In genomic region chr2:30139131-30139870, GRCh38 we compare ENCODE assay signal across 9 cellular contexts. TPM values are rescaled to one million over a fixed set of nuclear protein-coding genes. Genes with fewer than 3 reads are reported as not detected.
DNase-seq lines count a peak whose midpoint lies in the region; ATAC-seq, FAIRE-seq and TF ChIP-seq lines count a peak whose summit lies in the region.
"Had no signal": no experiment of that assay in that cellular context is flagged by ENCODE, and none has a peak within 500 bp of the region (broad histone marks: within the 10 kb centered on the region; RNA-seq: fewer than 3 reads in every experiment).

No MANE protein-coding gene starts in this region.

- H4K20me1 ChIP-seq in OCI-LY1 (ENCODE audit: insufficient read depth, low read length) (no peaks in the 10 kb centered on the region), keratinocyte (ENCODE audit: control insufficient read depth, extremely low read depth, insufficient read depth, low read length) (no peaks in the 10 kb centered on the region)

- intact Hi-C loops in head of caudate nucleus (cut with DNase I) = no loop called here

- dilution Hi-C loops in keratinocyte (cut with MboI; ENCODE audit: extremely low pct_ligation_motif_present, low sequenced_read_pairs) = no loop called here

- H3K36me3 ChIP-seq in OCI-LY1 (ENCODE audit: insufficient read depth, low read length) (no peaks in the 10 kb centered on the region), keratinocyte (ENCODE audit: control insufficient read depth in 2 of 2, extremely low read depth in 1 of 2, insufficient read depth in 2 of 2, low read length in 2 of 2) (no peaks in the 10 kb centered on the region)

- no peaks in the 10 kb centered on the region for H3K9me1 ChIP-seq in keratinocyte (ENCODE audit: control insufficient read depth, extremely low read depth, insufficient read depth, low read length)

- no peaks in the 10 kb centered on the region for H3F3A ChIP-seq in OCI-LY1 (ENCODE audit: insufficient read depth, low read length)

- H3K9ac ChIP-seq in OCI-LY1 (ENCODE audit: low read length) (no peak overlapping the region), keratinocyte (ENCODE audit: control insufficient read depth, extremely low read depth, insufficient read depth, low read length) (peak overlapping the region; percentile 22)
- H3K9ac ChIP-seq: SK-N-SH had no signal

- H3K4me3 ChIP-seq in OCI-LY1 (ENCODE audit: low read depth, low read length, poor library complexity, severe bottlenecking) = no peak overlapping the region
- peak overlapping the region in 2 of 3 experiments; percentile 4 to 36 for H3K4me3 ChIP-seq in keratinocyte (ENCODE audit: control insufficient read depth in 2 of 3, extremely low read depth in 1 of 3, insufficient read depth in 2 of 3, low read depth in 1 of 3, low read length in 3 of 3)

- peak; percentile 76 for FAIRE-seq in keratinocyte (lab: Jason Lieb, UNC)

- H3K27me3 ChIP-seq in OCI-LY1 (ENCODE audit: insufficient read depth, low read length) = no peaks in the 10 kb centered on the region; the same call in 1 of the 2 replicates
- H3K27me3 ChIP-seq in keratinocyte (ENCODE audit: control insufficient read depth, extremely low read depth, insufficient read depth, low read length) = no peaks in the 10 kb centered on the region

- DNase-seq in keratinocyte (ENCODE audit: low read depth, low spot score) (peak; percentile 44), DMS79 (lab: John Stamatoyannopoulos, UW) (no peak), GF-D8 (lab: John Stamatoyannopoulos, UW) (no peak), head of caudate nucleus (no peak)
- no peak for DNase-seq in effector CD8-positive, alpha-beta T cell (lab: John Stamatoyannopoulos, UW)
- DNase-seq: SK-N-SH had no signal

- H3K79me2 ChIP-seq in OCI-LY1 (ENCODE audit: insufficient read depth, low read length) (no peaks in the 10 kb centered on the region), keratinocyte (ENCODE audit: control insufficient read depth, insufficient read depth, low read length) (no peaks in the 10 kb centered on the region)

- H3K9me2 ChIP-seq in OCI-LY1 (ENCODE audit: low read depth, low read length) = no peaks in the 10 kb centered on the region
- H3K9me2 ChIP-seq: SK-N-SH had no signal

- H3K4me1 ChIP-seq in OCI-LY1 (ENCODE audit: insufficient read depth, low read length, severe bottlenecking) (peaks cover 9% of the 10 kb centered on the region), keratinocyte (ENCODE audit: control insufficient read depth, extremely low read depth, insufficient read depth, low read length) (peaks cover 32% of the 10 kb centered on the region)

- ATAC-seq in GM18861 (IDR thresholded peaks at IDR 0.05; ENCODE audit: unreplicated experiment) = peak; percentile 57
- ATAC-seq in GM21786 (IDR thresholded peaks at IDR 0.05; ENCODE audit: unreplicated experiment) = peak; percentile 69

- TF ChIP-seq CTCF in OCI-LY1 (IDR thresholded peaks at IDR 0.05; ENCODE audit: low read length) (no peak), keratinocyte (optimal IDR thresholded peaks at IDR 0.05 in 1 of 3, IDR thresholded peaks at IDR 0.05 in 1 of 3, conservative IDR thresholded peaks at IDR 0.05 in 1 of 3; ENCODE audit: extremely low read depth in 1 of 3, insufficient read depth in 2 of 3, low read length in 3 of 3) (no peak)

- H2AFZ ChIP-seq in OCI-LY1 (ENCODE audit: low read length) = no peak overlapping the region
- peak overlapping the region; percentile 28 for H2AFZ ChIP-seq in keratinocyte (ENCODE audit: control insufficient read depth, low read length)

- H3K27ac ChIP-seq in OCI-LY1 (ENCODE audit: low read depth, low read length, poor library complexity, severe bottlenecking) (no peak overlapping the region), keratinocyte (ENCODE audit: control insufficient read depth, insufficient read depth, low read length) (peak overlapping the region; percentile 59)

- H3K9me3 ChIP-seq in OCI-LY1 (ENCODE audit: low read length) = no peaks in the 10 kb centered on the region
- H3K9me3 ChIP-seq in keratinocyte (ENCODE audit: control insufficient read depth, low read depth, low read length) = no peaks in the 10 kb centered on the region
- H3K9me3 ChIP-seq: SK-N-SH had no signal

- H3K4me2 ChIP-seq in OCI-LY1 (ENCODE audit: low read length) (peak overlapping the region; percentile 7; the same call in 1 of the 2 replicates), keratinocyte (ENCODE audit: control insufficient read depth, extremely low read depth, insufficient read depth, low read depth, low read length) (peak overlapping the region; percentile 50)
- H3K4me2 ChIP-seq: SK-N-SH had no signal

RNA-seq across cellular contexts. Expression of gene YPEL5, which starts 7.5 kb away (rescaled TPM):
- 70.7 to 149 TPM (median 126 TPM) in 3 replicates for polyA plus RNA-seq in keratinocyte
- polyA plus RNA-seq in keratinocyte (2011; ENCODE audit: low read depth) = 64.9 TPM
- polyA plus RNA-seq in keratinocyte (2011; cell fraction: cytosol; rRNA removed) = 101 and 134 TPM in 2 replicates
- 118 and 123 TPM in 2 replicates for polyA plus RNA-seq in keratinocyte (2011; cell fraction: nucleus; rRNA removed)
- polyA plus RNA-seq in keratinocyte (2012; ENCODE audit: low replicate concordance) = 61.5 and 163 TPM in 2 replicates
- 33.9 to 127 TPM (median 83.5 TPM) in 3 replicates for polyA minus RNA-seq in keratinocyte
- 47.6 TPM for polyA minus RNA-seq in keratinocyte (2011; cell fraction: cytosol; rRNA and poly(A)+ RNA removed)
- polyA minus RNA-seq in keratinocyte (2011; cell fraction: nucleus; rRNA and poly(A)+ RNA removed) = 74.0 and 123 TPM in 2 replicates
